ENCODE assay signal across 1 cellular context in genomic region chr17:44310188-44310587, GRCh38.
TF ChIP-seq lines count a peak whose summit lies in the region.

No MANE protein-coding gene starts in this region.

TF ChIP-seq in GM23338, 12 proteins besides CTCF, POLR2A, EP300 and RAD21:
- TF ChIP-seq ZNF114 (CRISPR knock-in tag; IDR thresholded peaks at IDR 0.05): no peak
- TF ChIP-seq STAT1 (IDR thresholded peaks at IDR 0.05; ENCODE audit: unreplicated experiment): no peak
TF ChIP-seq in GM23338: peak in this region for 0.
